ENCODE assay signal across 1 cellular context in the genomic region with DNA sequence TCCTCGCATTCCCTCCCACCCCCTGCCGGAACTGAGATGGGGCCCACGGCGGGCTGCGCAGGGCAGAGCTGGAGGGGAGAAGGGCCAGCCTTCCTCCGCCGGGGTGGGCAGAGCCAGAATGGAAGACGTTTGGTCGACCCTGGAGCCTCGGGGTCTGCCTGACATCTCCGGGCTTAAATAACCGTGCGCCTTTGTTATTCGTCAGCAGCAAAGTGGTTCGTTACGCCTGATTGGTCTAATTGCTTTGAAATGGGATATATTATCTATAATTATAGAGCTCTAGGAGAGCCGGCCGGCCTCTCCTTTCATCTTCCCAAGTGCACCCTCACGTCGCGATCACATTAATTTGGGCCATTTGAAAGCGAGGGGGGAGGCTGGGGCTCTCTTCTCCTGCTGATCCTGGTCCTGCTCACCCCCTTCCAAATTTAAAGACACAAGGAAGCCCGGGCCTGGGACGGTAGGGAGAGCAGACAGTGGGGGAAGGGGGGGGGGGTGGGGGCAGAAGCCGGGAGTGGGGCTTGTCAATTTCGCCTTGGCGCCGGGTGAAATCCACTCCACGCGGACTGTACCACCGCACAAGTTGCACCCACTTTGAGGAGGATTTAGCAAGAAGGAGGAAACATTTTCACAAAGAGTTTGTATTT.
TF ChIP-seq lines count a peak whose summit lies in the region.

No MANE protein-coding gene starts in this region.

TF ChIP-seq in HepG2, 621 proteins besides CTCF, POLR2A, EP300 and RAD21:
- TF ChIP-seq FUBP1 (CRISPR knock-in tag; IDR thresholded peaks at IDR 0.05; ENCODE audit: borderline replicate concordance) (no peak), ZNF235 (CRISPR knock-in tag; IDR thresholded peaks at IDR 0.05; ENCODE audit: borderline replicate concordance) (no peak), ZNF768 (CRISPR knock-in tag; IDR thresholded peaks at IDR 0.05) (0 out of 2 replicates have a peak, but pooled peaks have one; percentile 9), PAWR (CRISPR knock-in tag; IDR thresholded peaks at IDR 0.05; ENCODE audit: borderline replicate concordance) (no peak), SSRP1 (CRISPR knock-in tag; IDR thresholded peaks at IDR 0.05) (no peak)
TF ChIP-seq in HepG2: peak in this region for 1.
